26 cellular contexts compared by ENCODE assay signal in genomic region chr1:193580419-193580818, GRCh38.
"Had no signal": no experiment of that assay in that cellular context is flagged by ENCODE, and none has a peak within 500 bp of the region (broad histone marks: within the 10 kb centered on the region; RNA-seq: fewer than 3 reads in every experiment).

No MANE protein-coding gene starts in this region.

- H3K36me3 ChIP-seq: colonic mucosa, esophagus squamous epithelium, gastrocnemius medialis, heart right ventricle, left lung, lower lobe of right lung had no signal

- H3K4me1 ChIP-seq: colonic mucosa, esophagus squamous epithelium, gastrocnemius medialis, heart right ventricle, left lung, lower lobe of right lung had no signal

- H3K27me3 ChIP-seq: colonic mucosa, esophagus squamous epithelium, gastrocnemius medialis, heart right ventricle, left lung had no signal

- H3K4me3 ChIP-seq: colonic mucosa, esophagus squamous epithelium, gastrocnemius medialis, heart right ventricle, left lung, lower lobe of right lung, mucosa of descending colon had no signal

- H3K27ac ChIP-seq: colonic mucosa, epithelial cell of prostate, esophagus squamous epithelium, gastrocnemius medialis, heart right ventricle, left lung, lower lobe of right lung had no signal

- DNase-seq: colonic mucosa; cortex of kidney; effector CD8-positive, alpha-beta T cell; effector memory CD8-positive, alpha-beta T cell; endodermal cell; erythroblast; esophagus squamous epithelium; foreskin fibroblast; foreskin melanocyte; gastrocnemius medialis; glutamatergic neuron; head of caudate nucleus; heart right ventricle; hippocampal formation; left cardiac atrium; left lung; left ventricle myocardium superior; lower lobe of right lung; mesenchymal stem cell; mucosa of descending colon; naive B cell had no signal

- FAIRE-seq: endometrium, islet of Langerhans, keratinocyte had no signal

- ATAC-seq: effector memory CD8-positive, alpha-beta T cell; esophagus mucosa; gastrocnemius medialis; left lung; lower lobe of right lung; mucosa of descending colon had no signal

- H3K9me3 ChIP-seq: colonic mucosa, esophagus squamous epithelium, gastrocnemius medialis, heart right ventricle, left lung, lower lobe of right lung, mucosa of descending colon had no signal
